1 cellular context compared by ENCODE assay signal in the genomic region with DNA sequence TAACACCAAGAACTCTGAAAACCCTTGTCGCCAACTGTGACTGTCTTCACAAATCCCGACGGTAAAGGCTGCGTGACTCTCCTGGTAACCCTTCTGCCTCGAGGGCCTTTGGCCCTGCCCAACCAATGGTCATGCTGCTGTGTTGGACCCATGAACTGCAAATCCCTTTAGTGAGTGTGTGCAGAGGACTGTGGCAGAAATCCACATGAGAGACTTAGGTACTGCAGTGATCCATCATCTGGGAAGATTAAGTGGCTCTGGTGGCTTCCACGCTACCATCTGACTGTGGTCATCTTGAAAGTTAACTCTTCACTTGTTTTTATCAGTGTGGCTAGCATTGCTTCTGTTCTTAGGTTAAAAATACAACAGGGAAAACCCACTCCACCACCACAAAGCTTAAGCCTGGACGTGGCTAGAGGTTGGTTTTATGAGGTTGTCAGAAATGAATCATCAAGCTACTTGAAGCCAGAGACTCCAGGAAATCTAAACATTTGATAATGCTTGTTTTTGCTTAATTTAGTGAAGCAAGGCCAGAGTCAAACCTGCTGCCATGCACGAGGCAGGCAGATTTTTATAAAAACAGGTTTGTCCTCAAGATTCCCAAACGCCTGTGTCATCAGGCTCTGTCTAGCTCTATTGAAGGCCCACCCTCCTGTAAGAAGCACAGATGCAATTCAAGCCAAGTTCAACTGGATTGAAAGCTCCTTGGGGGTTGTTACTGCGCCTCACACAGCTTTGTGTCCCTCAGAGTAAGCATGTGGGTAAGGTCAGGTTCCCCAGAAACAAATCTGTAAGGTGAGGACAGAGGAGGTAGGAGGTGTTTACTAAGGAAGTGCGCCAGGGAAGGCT.
A peak's percentile ranks its signal among the peaks of the same experiment; 100 is the strongest.
TF ChIP-seq lines count a peak whose summit lies in the region.

No MANE protein-coding gene starts in this region.

TF ChIP-seq in GM12878, 131 proteins besides CTCF, POLR2A, EP300 and RAD21 (continued from another document and continues in another):
- TF ChIP-seq NFXL1 (IDR thresholded peaks at IDR 0.05; ENCODE audit: borderline replicate concordance) (no peak), FOS (IDR thresholded peaks at IDR 0.05; ENCODE audit: borderline replicate concordance, extremely low read depth, insufficient read length) (no peak), BACH1 (IDR thresholded peaks at IDR 0.05; ENCODE audit: borderline replicate concordance) (no peak), MEF2B (IDR thresholded peaks at IDR 0.05; ENCODE audit: partially characterized antibody, poor library complexity, severe bottlenecking) (peak; percentile 87), ETV6 (conservative IDR thresholded peaks at IDR 0.05 in 1 of 2, IDR thresholded peaks at IDR 0.05 in 1 of 2; ENCODE audit: borderline replicate concordance in 1 of 2, low read depth in 1 of 2) (peak in 1 of 2 experiments; percentile 81; a peak in 1 of 4 replicates), RCOR1 (conservative IDR thresholded peaks at IDR 0.05; ENCODE audit: low read depth, low read length) (0 out of 2 replicates have a peak, but pooled peaks have one; percentile 69), MTA3 (IDR thresholded peaks at IDR 0.05; ENCODE audit: borderline replicate concordance, low read length) (peak; percentile 100), DPF2 (IDR thresholded peaks at IDR 0.05) (peak; percentile 88), MYB (IDR thresholded peaks at IDR 0.05; ENCODE audit: borderline replicate concordance, low read depth, low read length) (no peak), WRNIP1 (IDR thresholded peaks at IDR 0.05; ENCODE audit: borderline replicate concordance, low read depth, low read length) (no peak), PAX8 (IDR thresholded peaks at IDR 0.05) (no peak), TBL1XR1 (IDR thresholded peaks at IDR 0.05; ENCODE audit: low read depth, low read length) (peak; percentile 91), TCF12 (IDR thresholded peaks at IDR 0.05; ENCODE audit: low read depth, low read length) (peak; percentile 45; the same call in 1 of the 2 replicates), MXI1 (IDR thresholded peaks at IDR 0.05; ENCODE audit: low read depth, low read length) (no peak), GATAD2B (conservative IDR thresholded peaks at IDR 0.05; ENCODE audit: low read depth) (no peak), SMAD1 (IDR thresholded peaks at IDR 0.05; ENCODE audit: low read depth, partially characterized antibody) (no peak), BHLHE40 (IDR thresholded peaks at IDR 0.05; ENCODE audit: borderline replicate concordance in 1 of 2, low read depth in 2 of 2, low read length in 1 of 2) (peak; percentile 55 to 63; a peak in 3 of 4 replicates), MEF2A (IDR thresholded peaks at IDR 0.05; ENCODE audit: insufficient read depth, low read depth, low read length) (peak; percentile 99), EED (IDR thresholded peaks at IDR 0.05; ENCODE audit: low read depth) (peak; percentile 98), SMAD5 (IDR thresholded peaks at IDR 0.05; ENCODE audit: low read depth) (no peak), IKZF1 (conservative IDR thresholded peaks at IDR 0.05) (peak; percentile 76), RUNX3 (IDR thresholded peaks at IDR 0.05; ENCODE audit: low read length) (peak; percentile 100), YY1 (IDR thresholded peaks at IDR 0.05; ENCODE audit: low read depth, low read length) (0 out of 2 replicates have a peak, but pooled peaks have one; percentile 11), LARP7 (IDR thresholded peaks at IDR 0.05) (no peak), KLF5 (IDR thresholded peaks at IDR 0.05; ENCODE audit: partially characterized antibody) (no peak), SUZ12 (IDR thresholded peaks at IDR 0.05; ENCODE audit: unreplicated experiment) (no peak), ZNF207 (IDR thresholded peaks at IDR 0.05; ENCODE audit: borderline replicate concordance) (no peak), ZSCAN29 (IDR thresholded peaks at IDR 0.05) (no peak), PML (IDR thresholded peaks at IDR 0.05; ENCODE audit: low read length) (peak; percentile 70), NFIC (IDR thresholded peaks at IDR 0.05; ENCODE audit: low read depth, low read length) (peak; percentile 99)
- TF ChIP-seq, protein P1, sequence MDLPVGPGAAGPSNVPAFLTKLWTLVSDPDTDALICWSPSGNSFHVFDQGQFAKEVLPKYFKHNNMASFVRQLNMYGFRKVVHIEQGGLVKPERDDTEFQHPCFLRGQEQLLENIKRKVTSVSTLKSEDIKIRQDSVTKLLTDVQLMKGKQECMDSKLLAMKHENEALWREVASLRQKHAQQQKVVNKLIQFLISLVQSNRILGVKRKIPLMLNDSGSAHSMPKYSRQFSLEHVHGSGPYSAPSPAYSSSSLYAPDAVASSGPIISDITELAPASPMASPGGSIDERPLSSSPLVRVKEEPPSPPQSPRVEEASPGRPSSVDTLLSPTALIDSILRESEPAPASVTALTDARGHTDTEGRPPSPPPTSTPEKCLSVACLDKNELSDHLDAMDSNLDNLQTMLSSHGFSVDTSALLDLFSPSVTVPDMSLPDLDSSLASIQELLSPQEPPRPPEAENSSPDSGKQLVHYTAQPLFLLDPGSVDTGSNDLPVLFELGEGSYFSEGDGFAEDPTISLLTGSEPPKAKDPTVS (IDR thresholded peaks at IDR 0.05; ENCODE audit: low read depth, low read length), result no peak
- TF ChIP-seq, protein P2, sequence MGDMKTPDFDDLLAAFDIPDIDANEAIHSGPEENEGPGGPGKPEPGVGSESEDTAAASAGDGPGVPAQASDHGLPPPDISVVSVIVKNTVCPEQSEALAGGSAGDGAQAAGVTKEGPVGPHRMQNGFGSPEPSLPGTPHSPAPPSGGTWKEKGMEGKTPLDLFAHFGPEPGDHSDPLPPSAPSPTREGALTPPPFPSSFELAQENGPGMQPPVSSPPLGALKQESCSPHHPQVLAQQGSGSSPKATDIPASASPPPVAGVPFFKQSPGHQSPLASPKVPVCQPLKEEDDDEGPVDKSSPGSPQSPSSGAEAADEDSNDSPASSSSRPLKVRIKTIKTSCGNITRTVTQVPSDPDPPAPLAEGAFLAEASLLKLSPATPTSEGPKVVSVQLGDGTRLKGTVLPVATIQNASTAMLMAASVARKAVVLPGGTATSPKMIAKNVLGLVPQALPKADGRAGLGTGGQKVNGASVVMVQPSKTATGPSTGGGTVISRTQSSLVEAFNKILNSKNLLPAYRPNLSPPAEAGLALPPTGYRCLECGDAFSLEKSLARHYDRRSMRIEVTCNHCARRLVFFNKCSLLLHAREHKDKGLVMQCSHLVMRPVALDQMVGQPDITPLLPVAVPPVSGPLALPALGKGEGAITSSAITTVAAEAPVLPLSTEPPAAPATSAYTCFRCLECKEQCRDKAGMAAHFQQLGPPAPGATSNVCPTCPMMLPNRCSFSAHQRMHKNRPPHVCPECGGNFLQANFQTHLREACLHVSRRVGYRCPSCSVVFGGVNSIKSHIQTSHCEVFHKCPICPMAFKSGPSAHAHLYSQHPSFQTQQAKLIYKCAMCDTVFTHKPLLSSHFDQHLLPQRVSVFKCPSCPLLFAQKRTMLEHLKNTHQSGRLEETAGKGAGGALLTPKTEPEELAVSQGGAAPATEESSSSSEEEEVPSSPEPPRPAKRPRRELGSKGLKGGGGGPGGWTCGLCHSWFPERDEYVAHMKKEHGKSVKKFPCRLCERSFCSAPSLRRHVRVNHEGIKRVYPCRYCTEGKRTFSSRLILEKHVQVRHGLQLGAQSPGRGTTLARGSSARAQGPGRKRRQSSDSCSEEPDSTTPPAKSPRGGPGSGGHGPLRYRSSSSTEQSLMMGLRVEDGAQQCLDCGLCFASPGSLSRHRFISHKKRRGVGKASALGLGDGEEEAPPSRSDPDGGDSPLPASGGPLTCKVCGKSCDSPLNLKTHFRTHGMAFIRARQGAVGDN (IDR thresholded peaks at IDR 0.05), result no peak
- TF ChIP-seq, protein P3, sequence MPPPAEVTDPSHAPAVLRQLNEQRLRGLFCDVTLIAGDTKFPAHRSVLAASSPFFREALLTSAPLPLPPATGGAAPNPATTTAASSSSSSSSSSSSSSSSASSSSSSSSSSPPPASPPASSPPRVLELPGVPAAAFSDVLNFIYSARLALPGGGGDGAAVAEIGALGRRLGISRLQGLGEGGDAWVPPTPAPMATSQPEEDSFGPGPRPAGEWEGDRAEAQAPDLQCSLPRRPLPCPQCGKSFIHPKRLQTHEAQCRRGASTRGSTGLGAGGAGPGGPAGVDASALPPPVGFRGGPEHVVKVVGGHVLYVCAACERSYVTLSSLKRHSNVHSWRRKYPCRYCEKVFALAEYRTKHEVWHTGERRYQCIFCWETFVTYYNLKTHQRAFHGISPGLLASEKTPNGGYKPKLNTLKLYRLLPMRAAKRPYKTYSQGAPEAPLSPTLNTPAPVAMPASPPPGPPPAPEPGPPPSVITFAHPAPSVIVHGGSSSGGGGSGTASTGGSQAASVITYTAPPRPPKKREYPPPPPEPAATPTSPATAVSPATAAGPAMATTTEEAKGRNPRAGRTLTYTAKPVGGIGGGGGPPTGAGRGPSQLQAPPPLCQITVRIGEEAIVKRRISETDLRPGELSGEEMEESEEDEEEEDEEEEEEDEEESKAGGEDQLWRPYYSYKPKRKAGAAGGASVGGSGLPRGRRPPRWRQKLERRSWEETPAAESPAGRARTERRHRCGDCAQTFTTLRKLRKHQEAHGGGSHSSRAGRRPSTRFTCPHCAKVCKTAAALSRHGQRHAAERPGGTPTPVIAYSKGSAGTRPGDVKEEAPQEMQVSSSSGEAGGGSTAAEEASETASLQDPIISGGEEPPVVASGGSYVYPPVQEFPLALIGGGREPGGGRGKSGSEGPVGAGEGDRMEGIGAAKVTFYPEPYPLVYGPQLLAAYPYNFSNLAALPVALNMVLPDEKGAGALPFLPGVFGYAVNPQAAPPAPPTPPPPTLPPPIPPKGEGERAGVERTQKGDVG (CRISPR knock-in tag; IDR thresholded peaks at IDR 0.05), result no peak
- TF ChIP-seq, protein P4, sequence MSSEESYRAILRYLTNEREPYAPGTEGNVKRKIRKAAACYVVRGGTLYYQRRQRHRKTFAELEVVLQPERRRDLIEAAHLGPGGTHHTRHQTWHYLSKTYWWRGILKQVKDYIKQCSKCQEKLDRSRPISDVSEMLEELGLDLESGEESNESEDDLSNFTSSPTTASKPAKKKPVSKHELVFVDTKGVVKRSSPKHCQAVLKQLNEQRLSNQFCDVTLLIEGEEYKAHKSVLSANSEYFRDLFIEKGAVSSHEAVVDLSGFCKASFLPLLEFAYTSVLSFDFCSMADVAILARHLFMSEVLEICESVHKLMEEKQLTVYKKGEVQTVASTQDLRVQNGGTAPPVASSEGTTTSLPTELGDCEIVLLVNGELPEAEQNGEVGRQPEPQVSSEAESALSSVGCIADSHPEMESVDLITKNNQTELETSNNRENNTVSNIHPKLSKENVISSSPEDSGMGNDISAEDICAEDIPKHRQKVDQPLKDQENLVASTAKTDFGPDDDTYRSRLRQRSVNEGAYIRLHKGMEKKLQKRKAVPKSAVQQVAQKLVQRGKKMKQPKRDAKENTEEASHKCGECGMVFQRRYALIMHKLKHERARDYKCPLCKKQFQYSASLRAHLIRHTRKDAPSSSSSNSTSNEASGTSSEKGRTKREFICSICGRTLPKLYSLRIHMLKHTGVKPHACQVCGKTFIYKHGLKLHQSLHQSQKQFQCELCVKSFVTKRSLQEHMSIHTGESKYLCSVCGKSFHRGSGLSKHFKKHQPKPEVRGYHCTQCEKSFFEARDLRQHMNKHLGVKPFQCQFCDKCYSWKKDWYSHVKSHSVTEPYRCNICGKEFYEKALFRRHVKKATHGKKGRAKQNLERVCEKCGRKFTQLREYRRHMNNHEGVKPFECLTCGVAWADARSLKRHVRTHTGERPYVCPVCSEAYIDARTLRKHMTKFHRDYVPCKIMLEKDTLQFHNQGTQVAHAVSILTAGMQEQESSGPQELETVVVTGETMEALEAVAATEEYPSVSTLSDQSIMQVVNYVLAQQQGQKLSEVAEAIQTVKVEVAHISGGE (CRISPR knock-in tag; IDR thresholded peaks at IDR 0.05), result no peak
- TF ChIP-seq, protein P5, sequence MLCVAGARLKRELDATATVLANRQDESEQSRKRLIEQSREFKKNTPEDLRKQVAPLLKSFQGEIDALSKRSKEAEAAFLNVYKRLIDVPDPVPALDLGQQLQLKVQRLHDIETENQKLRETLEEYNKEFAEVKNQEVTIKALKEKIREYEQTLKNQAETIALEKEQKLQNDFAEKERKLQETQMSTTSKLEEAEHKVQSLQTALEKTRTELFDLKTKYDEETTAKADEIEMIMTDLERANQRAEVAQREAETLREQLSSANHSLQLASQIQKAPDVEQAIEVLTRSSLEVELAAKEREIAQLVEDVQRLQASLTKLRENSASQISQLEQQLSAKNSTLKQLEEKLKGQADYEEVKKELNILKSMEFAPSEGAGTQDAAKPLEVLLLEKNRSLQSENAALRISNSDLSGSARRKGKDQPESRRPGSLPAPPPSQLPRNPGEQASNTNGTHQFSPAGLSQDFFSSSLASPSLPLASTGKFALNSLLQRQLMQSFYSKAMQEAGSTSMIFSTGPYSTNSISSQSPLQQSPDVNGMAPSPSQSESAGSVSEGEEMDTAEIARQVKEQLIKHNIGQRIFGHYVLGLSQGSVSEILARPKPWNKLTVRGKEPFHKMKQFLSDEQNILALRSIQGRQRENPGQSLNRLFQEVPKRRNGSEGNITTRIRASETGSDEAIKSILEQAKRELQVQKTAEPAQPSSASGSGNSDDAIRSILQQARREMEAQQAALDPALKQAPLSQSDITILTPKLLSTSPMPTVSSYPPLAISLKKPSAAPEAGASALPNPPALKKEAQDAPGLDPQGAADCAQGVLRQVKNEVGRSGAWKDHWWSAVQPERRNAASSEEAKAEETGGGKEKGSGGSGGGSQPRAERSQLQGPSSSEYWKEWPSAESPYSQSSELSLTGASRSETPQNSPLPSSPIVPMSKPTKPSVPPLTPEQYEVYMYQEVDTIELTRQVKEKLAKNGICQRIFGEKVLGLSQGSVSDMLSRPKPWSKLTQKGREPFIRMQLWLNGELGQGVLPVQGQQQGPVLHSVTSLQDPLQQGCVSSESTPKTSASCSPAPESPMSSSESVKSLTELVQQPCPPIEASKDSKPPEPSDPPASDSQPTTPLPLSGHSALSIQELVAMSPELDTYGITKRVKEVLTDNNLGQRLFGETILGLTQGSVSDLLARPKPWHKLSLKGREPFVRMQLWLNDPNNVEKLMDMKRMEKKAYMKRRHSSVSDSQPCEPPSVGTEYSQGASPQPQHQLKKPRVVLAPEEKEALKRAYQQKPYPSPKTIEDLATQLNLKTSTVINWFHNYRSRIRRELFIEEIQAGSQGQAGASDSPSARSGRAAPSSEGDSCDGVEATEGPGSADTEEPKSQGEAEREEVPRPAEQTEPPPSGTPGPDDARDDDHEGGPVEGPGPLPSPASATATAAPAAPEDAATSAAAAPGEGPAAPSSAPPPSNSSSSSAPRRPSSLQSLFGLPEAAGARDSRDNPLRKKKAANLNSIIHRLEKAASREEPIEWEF (IDR thresholded peaks at IDR 0.05; ENCODE audit: insufficient replicate concordance, low read depth, low read length), result no peak
- TF ChIP-seq, protein P6, sequence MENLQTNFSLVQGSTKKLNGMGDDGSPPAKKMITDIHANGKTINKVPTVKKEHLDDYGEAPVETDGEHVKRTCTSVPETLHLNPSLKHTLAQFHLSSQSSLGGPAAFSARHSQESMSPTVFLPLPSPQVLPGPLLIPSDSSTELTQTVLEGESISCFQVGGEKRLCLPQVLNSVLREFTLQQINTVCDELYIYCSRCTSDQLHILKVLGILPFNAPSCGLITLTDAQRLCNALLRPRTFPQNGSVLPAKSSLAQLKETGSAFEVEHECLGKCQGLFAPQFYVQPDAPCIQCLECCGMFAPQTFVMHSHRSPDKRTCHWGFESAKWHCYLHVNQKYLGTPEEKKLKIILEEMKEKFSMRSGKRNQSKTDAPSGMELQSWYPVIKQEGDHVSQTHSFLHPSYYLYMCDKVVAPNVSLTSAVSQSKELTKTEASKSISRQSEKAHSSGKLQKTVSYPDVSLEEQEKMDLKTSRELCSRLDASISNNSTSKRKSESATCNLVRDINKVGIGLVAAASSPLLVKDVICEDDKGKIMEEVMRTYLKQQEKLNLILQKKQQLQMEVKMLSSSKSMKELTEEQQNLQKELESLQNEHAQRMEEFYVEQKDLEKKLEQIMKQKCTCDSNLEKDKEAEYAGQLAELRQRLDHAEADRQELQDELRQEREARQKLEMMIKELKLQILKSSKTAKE (IDR thresholded peaks at IDR 0.05; ENCODE audit: low read depth, poor library complexity, severe bottlenecking), result peak; percentile 93
